Comparison of ENCODE assay signal across 1 cellular context in the genomic region with DNA sequence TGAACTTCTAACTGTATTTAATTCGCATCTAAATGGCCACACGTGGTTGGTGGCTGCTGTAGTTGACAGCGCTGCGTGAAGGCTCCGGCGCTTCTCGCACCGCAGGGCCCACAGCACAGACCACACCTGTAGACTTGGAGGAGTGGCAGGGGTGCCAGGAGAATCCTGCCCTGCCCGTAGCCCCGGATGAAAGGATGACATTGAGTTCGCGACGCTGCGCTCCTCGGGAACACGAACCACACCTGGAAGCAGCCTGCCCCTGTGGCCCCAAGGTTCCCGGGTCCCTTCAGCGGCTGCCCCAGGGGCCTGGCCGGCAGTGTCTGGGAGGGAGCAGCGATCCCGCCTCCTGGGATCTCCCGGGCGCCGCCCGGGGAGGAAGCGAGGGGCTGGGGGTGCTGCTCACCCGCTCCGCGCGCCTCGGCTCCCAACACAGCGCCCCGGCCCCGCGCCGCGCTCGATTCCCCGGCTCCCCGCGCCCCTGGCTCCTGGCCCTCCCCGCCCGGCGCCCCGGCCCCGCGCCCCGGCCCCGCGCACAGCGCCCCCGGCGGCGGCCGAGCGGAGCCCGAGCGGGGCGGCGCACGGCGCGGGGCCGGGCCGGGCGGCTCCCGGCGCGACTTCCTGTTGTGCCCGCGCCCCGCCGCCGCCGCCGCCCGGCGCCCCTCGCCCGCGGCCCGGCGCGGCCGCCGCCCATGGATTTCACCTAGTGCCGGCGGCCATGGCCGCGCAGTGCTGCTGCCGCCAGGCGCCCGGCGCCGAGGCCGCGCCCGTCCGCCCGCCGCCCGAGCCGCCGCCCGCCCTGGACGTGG.
TF ChIP-seq lines count a peak whose summit lies in the region.

Gene RNPEPL1, plus strand, starts transcription at position 613 of the 806 bp plus-strand sequence. Its CDS starts 103 bp downstream, at position 716.

TF ChIP-seq in K562, 482 proteins besides CTCF, POLR2A, EP300 and RAD21 (continued from another document and continues in another):
- TF ChIP-seq, protein P1, sequence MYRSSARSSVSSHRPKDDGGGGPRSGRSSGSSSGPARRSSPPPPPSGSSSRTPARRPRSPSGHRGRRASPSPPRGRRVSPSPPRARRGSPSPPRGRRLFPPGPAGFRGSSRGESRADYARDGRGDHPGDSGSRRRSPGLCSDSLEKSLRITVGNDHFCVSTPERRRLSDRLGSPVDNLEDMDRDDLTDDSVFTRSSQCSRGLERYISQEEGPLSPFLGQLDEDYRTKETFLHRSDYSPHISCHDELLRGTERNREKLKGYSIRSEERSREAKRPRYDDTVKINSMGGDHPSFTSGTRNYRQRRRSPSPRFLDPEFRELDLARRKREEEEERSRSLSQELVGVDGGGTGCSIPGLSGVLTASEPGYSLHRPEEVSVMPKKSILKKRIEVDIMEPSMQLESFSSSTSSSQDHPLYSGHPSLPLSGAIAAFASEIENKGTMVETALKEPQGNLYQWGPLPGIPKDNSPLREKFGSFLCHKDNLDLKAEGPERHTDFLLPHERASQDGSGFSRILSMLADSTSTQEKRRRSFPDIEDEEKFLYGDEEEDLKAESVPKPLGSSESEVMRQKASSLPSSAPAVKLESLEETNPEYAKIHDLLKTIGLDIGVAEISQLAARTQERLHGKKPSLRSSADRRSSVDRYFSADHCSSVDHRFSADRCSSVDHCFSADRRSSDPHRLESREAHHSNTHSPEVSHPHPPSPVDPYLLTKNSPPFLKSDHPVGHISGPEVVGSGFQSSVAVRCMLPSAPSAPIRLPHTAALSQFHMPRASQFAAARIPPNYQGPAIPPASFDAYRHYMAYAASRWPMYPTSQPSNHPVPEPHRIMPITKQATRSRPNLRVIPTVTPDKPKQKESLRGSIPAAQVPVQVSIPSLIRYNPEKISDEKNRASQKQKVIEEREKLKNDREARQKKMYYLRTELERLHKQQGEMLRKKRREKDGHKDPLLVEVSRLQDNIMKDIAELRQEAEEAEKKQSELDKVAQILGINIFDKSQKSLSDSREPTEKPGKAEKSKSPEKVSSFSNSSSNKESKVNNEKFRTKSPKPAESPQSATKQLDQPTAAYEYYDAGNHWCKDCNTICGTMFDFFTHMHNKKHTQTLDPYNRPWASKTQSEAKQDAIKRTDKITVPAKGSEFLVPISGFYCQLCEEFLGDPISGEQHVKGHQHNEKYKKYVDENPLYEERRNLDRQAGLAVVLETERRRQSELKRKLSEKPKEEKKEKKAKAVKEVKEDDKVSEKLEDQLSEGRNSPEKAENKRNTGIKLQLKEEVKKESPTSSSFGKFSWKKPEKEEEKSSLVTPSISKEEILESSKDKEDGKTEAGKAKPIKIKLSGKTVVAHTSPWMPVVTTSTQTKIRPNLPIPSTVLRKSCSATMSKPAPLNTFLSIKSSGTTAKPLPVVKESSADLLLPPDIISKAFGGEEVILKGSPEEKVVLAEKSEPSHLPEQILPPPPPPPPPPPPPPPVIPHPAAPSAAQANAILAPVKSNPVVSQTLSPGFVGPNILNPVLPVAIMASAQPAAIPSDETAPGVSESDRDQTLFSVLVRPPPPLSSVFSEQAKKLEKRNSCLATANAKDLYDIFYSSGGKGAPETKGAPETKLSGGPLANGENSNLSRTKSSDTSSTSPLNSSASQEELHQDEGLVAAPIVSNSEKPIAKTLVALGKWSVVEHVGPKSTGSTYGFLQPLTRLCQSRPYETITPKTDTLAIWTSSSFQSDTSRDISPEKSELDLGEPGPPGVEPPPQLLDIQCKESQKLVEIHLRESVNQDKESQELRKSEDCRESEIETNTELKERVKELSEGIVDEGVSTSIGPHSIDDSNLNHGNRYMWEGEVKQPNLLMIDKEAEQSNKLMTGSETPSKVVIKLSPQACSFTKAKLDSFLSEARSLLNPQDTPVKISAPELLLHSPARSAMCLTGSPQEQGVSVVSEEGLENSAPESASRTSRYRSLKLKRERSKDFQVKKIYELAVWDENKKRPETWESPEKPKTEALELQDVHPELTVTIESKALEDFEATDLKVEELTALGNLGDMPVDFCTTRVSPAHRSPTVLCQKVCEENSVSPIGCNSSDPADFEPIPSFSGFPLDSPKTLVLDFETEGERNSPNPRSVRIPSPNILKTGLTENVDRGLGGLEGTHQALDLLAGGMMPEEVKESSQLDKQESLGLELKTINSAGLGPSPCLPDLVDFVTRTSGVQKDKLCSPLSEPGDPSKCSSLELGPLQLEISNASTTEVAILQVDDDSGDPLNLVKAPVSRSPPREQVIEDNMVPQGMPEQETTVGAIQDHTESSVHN (IDR thresholded peaks at IDR 0.05; ENCODE audit: borderline replicate concordance in 1 of 2, low read depth in 1 of 2) = no peak
- TF ChIP-seq HNRNPUL1 (IDR thresholded peaks at IDR 0.05; ENCODE audit: low read length) (no peak), CTBP1 (IDR thresholded peaks at IDR 0.05; ENCODE audit: borderline replicate concordance) (peak; percentile 28; the same call in 1 of the 2 replicates), BCL6 (CRISPR knock-in tag; IDR thresholded peaks at IDR 0.05) (no peak), HDAC8 (tag; IDR thresholded peaks at IDR 0.05) (no peak), ZNF707 (CRISPR knock-in tag; conservative IDR thresholded peaks at IDR 0.05) (no peak), ZNF668 (CRISPR knock-in tag; IDR thresholded peaks at IDR 0.05) (no peak), CXXC5 (CRISPR knock-in tag; IDR thresholded peaks at IDR 0.05) (peak; percentile 16; the same call in 1 of the 2 replicates), ZNF408 (CRISPR knock-in tag; IDR thresholded peaks at IDR 0.05; ENCODE audit: low read depth) (no peak), GABPA (tag; conservative IDR thresholded peaks at IDR 0.05; ENCODE audit: low read depth) (peak; percentile 69), ZBTB1 (CRISPR knock-in tag; IDR thresholded peaks at IDR 0.05; ENCODE audit: borderline replicate concordance, low read depth) (peak; percentile 90), ZBED1 (IDR thresholded peaks at IDR 0.05) (no peak), MAX (CRISPR knock-in tag; IDR thresholded peaks at IDR 0.05) (peak; percentile 63), MBD2 (IDR thresholded peaks at IDR 0.05; ENCODE audit: borderline replicate concordance, low read depth) (no peak), MTF1 (CRISPR knock-in tag; IDR thresholded peaks at IDR 0.05; ENCODE audit: borderline replicate concordance) (no peak), PHF21A (IDR thresholded peaks at IDR 0.05; ENCODE audit: borderline replicate concordance, low read depth) (no peak), U2AF1 (optimal IDR thresholded peaks at IDR 0.05; ENCODE audit: low read depth, low read length) (no peak), ZNF143 (CRISPR knock-in tag; IDR thresholded peaks at IDR 0.05) (no peak), JUN (IDR thresholded peaks at IDR 0.05; ENCODE audit: borderline replicate concordance, low read depth, low read length) (no peak), JUN (CRISPR knock-in tag; IDR thresholded peaks at IDR 0.05; ENCODE audit: borderline replicate concordance) (no peak), NFIC (IDR thresholded peaks at IDR 0.05) (no peak), RBM34 (IDR thresholded peaks at IDR 0.05; ENCODE audit: borderline replicate concordance, insufficient read depth, low read length) (no peak), EP400 (IDR thresholded peaks at IDR 0.05) (no peak), MCM7 (IDR thresholded peaks at IDR 0.05) (no peak), SMAD2 (IDR thresholded peaks at IDR 0.05; ENCODE audit: low read depth, low read length) (no peak), ZNF444 (CRISPR knock-in tag; IDR thresholded peaks at IDR 0.05) (no peak), KAT7 (CRISPR knock-in tag; IDR thresholded peaks at IDR 0.05; ENCODE audit: borderline replicate concordance) (0 out of 2 replicates have a peak, but pooled peaks have one; percentile 16), STAG1 (CRISPR knock-in tag; IDR thresholded peaks at IDR 0.05; ENCODE audit: borderline replicate concordance) (no peak), L3MBTL2 (IDR thresholded peaks at IDR 0.05) (peak; percentile 41; the same call in 1 of the 2 replicates), HDAC1 (IDR thresholded peaks at IDR 0.05) (peak in 1 of 2 experiments; percentile 56; a peak in 1 of 4 replicates), KLF6 (CRISPR knock-in tag; IDR thresholded peaks at IDR 0.05; ENCODE audit: borderline replicate concordance) (no peak), ZNF785 (CRISPR knock-in tag; IDR thresholded peaks at IDR 0.05) (no peak), CCNT2 (IDR thresholded peaks at IDR 0.05; ENCODE audit: borderline replicate concordance, extremely low read depth, insufficient read length, low read depth, low read length) (peak; percentile 17)
- TF ChIP-seq, protein P2, sequence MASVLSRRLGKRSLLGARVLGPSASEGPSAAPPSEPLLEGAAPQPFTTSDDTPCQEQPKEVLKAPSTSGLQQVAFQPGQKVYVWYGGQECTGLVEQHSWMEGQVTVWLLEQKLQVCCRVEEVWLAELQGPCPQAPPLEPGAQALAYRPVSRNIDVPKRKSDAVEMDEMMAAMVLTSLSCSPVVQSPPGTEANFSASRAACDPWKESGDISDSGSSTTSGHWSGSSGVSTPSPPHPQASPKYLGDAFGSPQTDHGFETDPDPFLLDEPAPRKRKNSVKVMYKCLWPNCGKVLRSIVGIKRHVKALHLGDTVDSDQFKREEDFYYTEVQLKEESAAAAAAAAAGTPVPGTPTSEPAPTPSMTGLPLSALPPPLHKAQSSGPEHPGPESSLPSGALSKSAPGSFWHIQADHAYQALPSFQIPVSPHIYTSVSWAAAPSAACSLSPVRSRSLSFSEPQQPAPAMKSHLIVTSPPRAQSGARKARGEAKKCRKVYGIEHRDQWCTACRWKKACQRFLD (CRISPR knock-in tag; IDR thresholded peaks at IDR 0.05) = peak; percentile 19; the same call in 1 of the 2 replicates
- TF ChIP-seq, protein P3, sequence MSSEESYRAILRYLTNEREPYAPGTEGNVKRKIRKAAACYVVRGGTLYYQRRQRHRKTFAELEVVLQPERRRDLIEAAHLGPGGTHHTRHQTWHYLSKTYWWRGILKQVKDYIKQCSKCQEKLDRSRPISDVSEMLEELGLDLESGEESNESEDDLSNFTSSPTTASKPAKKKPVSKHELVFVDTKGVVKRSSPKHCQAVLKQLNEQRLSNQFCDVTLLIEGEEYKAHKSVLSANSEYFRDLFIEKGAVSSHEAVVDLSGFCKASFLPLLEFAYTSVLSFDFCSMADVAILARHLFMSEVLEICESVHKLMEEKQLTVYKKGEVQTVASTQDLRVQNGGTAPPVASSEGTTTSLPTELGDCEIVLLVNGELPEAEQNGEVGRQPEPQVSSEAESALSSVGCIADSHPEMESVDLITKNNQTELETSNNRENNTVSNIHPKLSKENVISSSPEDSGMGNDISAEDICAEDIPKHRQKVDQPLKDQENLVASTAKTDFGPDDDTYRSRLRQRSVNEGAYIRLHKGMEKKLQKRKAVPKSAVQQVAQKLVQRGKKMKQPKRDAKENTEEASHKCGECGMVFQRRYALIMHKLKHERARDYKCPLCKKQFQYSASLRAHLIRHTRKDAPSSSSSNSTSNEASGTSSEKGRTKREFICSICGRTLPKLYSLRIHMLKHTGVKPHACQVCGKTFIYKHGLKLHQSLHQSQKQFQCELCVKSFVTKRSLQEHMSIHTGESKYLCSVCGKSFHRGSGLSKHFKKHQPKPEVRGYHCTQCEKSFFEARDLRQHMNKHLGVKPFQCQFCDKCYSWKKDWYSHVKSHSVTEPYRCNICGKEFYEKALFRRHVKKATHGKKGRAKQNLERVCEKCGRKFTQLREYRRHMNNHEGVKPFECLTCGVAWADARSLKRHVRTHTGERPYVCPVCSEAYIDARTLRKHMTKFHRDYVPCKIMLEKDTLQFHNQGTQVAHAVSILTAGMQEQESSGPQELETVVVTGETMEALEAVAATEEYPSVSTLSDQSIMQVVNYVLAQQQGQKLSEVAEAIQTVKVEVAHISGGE (CRISPR knock-in tag; IDR thresholded peaks at IDR 0.05) = peak in 1 of 3 experiments; percentile 74; a peak in 2 of 6 replicates
- TF ChIP-seq, protein P4, sequence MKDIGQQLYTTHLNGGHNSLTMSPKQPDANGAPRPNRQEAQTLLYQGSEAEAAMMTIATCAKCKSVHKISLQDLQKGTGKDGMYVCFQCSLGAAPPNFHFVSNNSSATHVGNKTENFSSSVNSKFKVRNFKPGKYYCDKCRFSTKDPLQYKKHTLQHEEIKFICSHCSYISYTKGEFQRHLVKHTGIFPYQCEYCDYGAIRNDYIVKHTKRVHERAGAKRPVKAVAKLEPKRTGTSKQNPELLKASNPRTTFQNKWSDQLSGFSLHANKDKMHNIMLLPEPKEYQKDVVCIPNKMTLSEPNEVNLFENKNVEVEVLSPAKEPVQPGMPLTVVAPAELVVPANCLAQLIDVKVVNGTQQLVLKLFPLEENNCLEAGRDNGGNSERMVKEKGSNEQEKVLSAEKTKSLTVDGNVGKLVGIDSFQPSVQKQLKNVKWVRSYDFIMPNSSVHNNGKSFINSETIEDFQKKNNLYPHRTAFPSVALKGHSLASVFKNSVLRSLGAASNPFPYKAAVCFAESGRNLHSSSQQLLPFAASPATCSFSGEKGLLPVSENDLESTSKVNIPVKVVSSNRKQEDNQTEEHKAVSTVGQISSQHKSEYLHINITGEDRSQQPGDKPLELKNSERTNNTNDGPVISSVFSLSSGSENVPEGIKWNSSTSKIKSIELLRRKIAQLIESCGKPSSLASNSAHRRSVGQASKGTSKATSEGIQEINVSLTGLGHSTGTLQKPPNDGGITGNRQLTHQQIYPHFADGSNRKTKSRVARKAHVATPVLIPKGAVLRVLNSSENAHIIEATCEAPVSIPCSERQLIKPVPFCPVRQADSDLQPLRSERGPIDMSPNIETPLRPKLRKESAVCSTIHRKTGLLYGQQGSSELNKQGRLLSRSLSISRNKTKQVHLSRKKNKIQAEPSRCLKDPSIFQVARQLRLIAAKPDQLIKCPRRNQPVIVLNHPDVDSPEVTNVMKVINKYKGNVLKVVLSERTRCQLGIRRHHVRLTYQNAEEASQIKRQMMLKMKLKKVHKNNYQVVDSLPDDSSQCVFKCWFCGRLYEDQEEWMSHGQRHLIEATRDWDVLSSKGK (CRISPR knock-in tag; IDR thresholded peaks at IDR 0.05) = no peak
- TF ChIP-seq, protein P5, sequence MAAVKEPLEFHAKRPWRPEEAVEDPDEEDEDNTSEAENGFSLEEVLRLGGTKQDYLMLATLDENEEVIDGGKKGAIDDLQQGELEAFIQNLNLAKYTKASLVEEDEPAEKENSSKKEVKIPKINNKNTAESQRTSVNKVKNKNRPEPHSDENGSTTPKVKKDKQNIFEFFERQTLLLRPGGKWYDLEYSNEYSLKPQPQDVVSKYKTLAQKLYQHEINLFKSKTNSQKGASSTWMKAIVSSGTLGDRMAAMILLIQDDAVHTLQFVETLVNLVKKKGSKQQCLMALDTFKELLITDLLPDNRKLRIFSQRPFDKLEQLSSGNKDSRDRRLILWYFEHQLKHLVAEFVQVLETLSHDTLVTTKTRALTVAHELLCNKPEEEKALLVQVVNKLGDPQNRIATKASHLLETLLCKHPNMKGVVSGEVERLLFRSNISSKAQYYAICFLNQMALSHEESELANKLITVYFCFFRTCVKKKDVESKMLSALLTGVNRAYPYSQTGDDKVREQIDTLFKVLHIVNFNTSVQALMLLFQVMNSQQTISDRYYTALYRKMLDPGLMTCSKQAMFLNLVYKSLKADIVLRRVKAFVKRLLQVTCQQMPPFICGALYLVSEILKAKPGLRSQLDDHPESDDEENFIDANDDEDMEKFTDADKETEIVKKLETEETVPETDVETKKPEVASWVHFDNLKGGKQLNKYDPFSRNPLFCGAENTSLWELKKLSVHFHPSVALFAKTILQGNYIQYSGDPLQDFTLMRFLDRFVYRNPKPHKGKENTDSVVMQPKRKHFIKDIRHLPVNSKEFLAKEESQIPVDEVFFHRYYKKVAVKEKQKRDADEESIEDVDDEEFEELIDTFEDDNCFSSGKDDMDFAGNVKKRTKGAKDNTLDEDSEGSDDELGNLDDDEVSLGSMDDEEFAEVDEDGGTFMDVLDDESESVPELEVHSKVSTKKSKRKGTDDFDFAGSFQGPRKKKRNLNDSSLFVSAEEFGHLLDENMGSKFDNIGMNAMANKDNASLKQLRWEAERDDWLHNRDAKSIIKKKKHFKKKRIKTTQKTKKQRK (IDR thresholded peaks at IDR 0.05; ENCODE audit: borderline replicate concordance, low read depth, low read length) = no peak
